Comparison of ENCODE assay signal across 19 cellular contexts in the genomic region with DNA sequence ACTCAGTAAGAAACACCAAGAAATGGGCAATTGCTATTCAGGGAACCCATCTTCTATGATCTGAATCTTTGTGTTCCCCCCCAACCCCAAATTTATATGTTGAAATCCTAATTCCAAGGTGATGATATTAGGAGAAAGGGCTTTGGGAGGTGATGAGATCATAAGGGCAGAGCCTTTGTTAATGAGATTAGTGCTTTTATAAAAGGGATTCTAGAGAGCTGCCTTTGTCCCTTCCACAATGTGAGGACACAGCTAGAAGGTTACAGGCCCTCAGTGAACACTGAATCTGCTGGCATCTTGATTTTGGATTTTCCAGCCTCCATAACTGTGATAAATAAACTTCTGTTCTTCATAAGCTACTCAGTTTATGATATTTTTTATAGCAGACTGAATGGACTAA.
A peak's percentile ranks its signal among the peaks of the same experiment; 100 is the strongest.
DNase-seq lines count a peak whose midpoint lies in the region; ATAC-seq and TF ChIP-seq lines count a peak whose summit lies in the region.
"Had no signal": no experiment of that assay in that cellular context is flagged by ENCODE, and none has a peak within 500 bp of the region (broad histone marks: within the 10 kb centered on the region; RNA-seq: fewer than 3 reads in every experiment).

No MANE protein-coding gene starts in this region.

- no peak overlapping the region for H3K4ac ChIP-seq in IMR-90 (ENCODE audit: low read depth, low read length)
- no peak overlapping the region for H3K4ac ChIP-seq in mesendoderm (ENCODE audit: low read depth, low read length)

- dilution Hi-C loops in IMR-90 (cut with HindIII; ENCODE audit: low sequenced_read_pairs, unreplicated experiment) = no loop called here

- H2AFZ ChIP-seq in GM23338 (no peak overlapping the region), IMR-90 (replicated peaks; ENCODE audit: low read length, poor library complexity) (no peak overlapping the region), osteoblast (ENCODE audit: low read length) (peak overlapping the region; percentile 24)

- no peaks in the 10 kb centered on the region for H3K27me3 Mint-ChIP-seq in GM23338 (ENCODE audit: insufficient read depth, low read depth, poor library complexity)
- H3K27me3 Mint-ChIP-seq: CD4-positive, alpha-beta memory T cell had no signal

- H4K5ac ChIP-seq in IMR-90 (ENCODE audit: low read depth, low read length) (peak overlapping the region; percentile 68; the same call in 1 of the 2 replicates), mesendoderm (ENCODE audit: low read length) (no peak overlapping the region)

- H3K9me3 Mint-ChIP-seq in GM23338 = no peaks in the 10 kb centered on the region
- H3K9me3 Mint-ChIP-seq: CD14-positive monocyte; CD4-positive, alpha-beta memory T cell; H9 had no signal

- no peak for DNase-seq in GM23338 (ENCODE audit: low spot score)
- DNase-seq in IMR-90 = no peak
- DNase-seq in mesendoderm = no peak
- DNase-seq in osteoblast (ENCODE audit: insufficient read length, low spot score, missing footprints) = no peak
- DNase-seq in NCI-H446 treated with DMSO at 0.1 percent for 48 hours (lab: John Stamatoyannopoulos, UW) = no peak
- no peak for DNase-seq in MV-4-11 (lab: John Stamatoyannopoulos, UW)
- DNase-seq: 8988T; CD4-positive, alpha-beta memory T cell; DMS 273 treated with DMSO at 0.1 percent for 48 hours; DMS53; DND-41; EL; H9 had no signal

- no peaks in the 10 kb centered on the region for H3K36me3 Mint-ChIP-seq in GM23338 (ENCODE audit: low read depth)
- H3K36me3 Mint-ChIP-seq: CD14-positive monocyte; CD4-positive, alpha-beta memory T cell had no signal

- H3K4me1 Mint-ChIP-seq in GM23338 = peaks cover 15% of the 10 kb centered on the region
- H3K4me1 Mint-ChIP-seq: CD14-positive monocyte had no signal

- no peak overlapping the region for H2AK5ac ChIP-seq in IMR-90 (ENCODE audit: low read depth, low read length)
- no peak overlapping the region for H2AK5ac ChIP-seq in mesendoderm (ENCODE audit: low read length)

- H3K27ac ChIP-seq in GM23338 (ENCODE audit: low read depth) = no peak overlapping the region
- H3K27ac ChIP-seq in IMR-90 (ENCODE audit: insufficient read depth, low read length) = no peak overlapping the region
- H3K27ac ChIP-seq in mesendoderm (ENCODE audit: low read depth, low read length) = no peak overlapping the region
- no peak overlapping the region for H3K27ac ChIP-seq in osteoblast (ENCODE audit: low read depth, low read length)
- H3K27ac ChIP-seq: BLaER1, HL-60 had no signal

- peak overlapping the region; percentile 52; the same call in 1 of the 2 replicates for H3K18ac ChIP-seq in IMR-90 (ENCODE audit: low read depth, low read length)
- H3K18ac ChIP-seq in mesendoderm (ENCODE audit: low read length) = no peak overlapping the region

- TF ChIP-seq POLR2A in IMR-90 (IDR thresholded peaks at IDR 0.05; ENCODE audit: low read depth, low read length) = no peak

- H3K4me3 ChIP-seq in GM23338 (no peak overlapping the region), IMR-90 (ENCODE audit: insufficient read depth, low read depth, low read length) (no peak overlapping the region), mesendoderm (ENCODE audit: low read length) (no peak overlapping the region), osteoblast (ENCODE audit: insufficient read depth, low read length) (no peak overlapping the region)
- H3K4me3 ChIP-seq: BLaER1, GM12878 had no signal

- CTCF ChIA-PET in IMR-90 (lab: Yijun Ruan, JAX) = interaction anchor here (0.6 to 1.1 kb wide), 2 partner anchors 12 to 428 kb away, joined by 3 to 4 read pairs; no protein-coding TSS in a partner anchor

- peaks cover 3% of the 10 kb centered on the region for H3K9me2 ChIP-seq in GM23338 (ENCODE audit: insufficient read depth)

- in situ Hi-C loops in IMR-90 (cut with MboI; ENCODE audit: low sequenced_read_pairs) = no loop called here

- no peak overlapping the region for H4K91ac ChIP-seq in IMR-90 (ENCODE audit: insufficient read depth, low read depth, low read length)

- H3K79me1 ChIP-seq in IMR-90 (ENCODE audit: low read depth in 1 of 2, low read length in 2 of 2) = no peaks in the 10 kb centered on the region
- H3K79me1 ChIP-seq in mesendoderm (ENCODE audit: low read length) = no peaks in the 10 kb centered on the region

- no peak for TF ChIP-seq RAD21 in IMR-90 (IDR thresholded peaks at IDR 0.05; ENCODE audit: low read length)

- H3K4me1 ChIP-seq in GM23338 (ENCODE audit: insufficient read depth) (peaks cover 40% of the 10 kb centered on the region), IMR-90 (ENCODE audit: control insufficient read depth, insufficient read depth, low read length) (no peaks in the 10 kb centered on the region; the same call in 1 of the 2 replicates), mesendoderm (ENCODE audit: control insufficient read depth, low read depth, low read length) (no peaks in the 10 kb centered on the region), osteoblast (ENCODE audit: insufficient read depth, low read length) (peaks cover 6% of the 10 kb centered on the region)
- H3K4me1 ChIP-seq: BLaER1 had no signal

- TF ChIP-seq CTCF in GM23338 (conservative IDR thresholded peaks at IDR 0.05; ENCODE audit: low read depth in 2 of 2) = no peak
- no peak for TF ChIP-seq CTCF in IMR-90 (conservative IDR thresholded peaks at IDR 0.05; ENCODE audit: low read depth, low read length)
- TF ChIP-seq CTCF in osteoblast (IDR thresholded peaks at IDR 0.05; ENCODE audit: extremely low read depth, low read depth, low read length) = no peak

- H3K9me3 ChIP-seq in IMR-90 (ENCODE audit: control insufficient read depth, insufficient read depth, low read length) (no peaks in the 10 kb centered on the region), osteoblast (ENCODE audit: low read depth, low read length) (no peaks in the 10 kb centered on the region)
- H3K9me3 ChIP-seq: BLaER1 had no signal

- no peak overlapping the region for H2BK5ac ChIP-seq in IMR-90 (ENCODE audit: low read depth, low read length, poor library complexity, severe bottlenecking)
- no peak overlapping the region for H2BK5ac ChIP-seq in mesendoderm (ENCODE audit: low read length)

- H3K14ac ChIP-seq in IMR-90 (replicated peaks; ENCODE audit: low read depth, low read length) = no peak overlapping the region

- H3K27me3 ChIP-seq in GM23338 (ENCODE audit: insufficient read depth) (no peaks in the 10 kb centered on the region), IMR-90 (ENCODE audit: control insufficient read depth, insufficient read depth, low read length) (no peaks in the 10 kb centered on the region), mesendoderm (ENCODE audit: insufficient read depth, low read length, poor library complexity) (no peaks in the 10 kb centered on the region), osteoblast (ENCODE audit: insufficient read depth, low read length) (no peaks in the 10 kb centered on the region)
- H3K27me3 ChIP-seq: BLaER1 had no signal

- no peak overlapping the region for H4K8ac ChIP-seq in IMR-90 (ENCODE audit: low read depth in 2 of 2, low read length in 2 of 2)
- peak overlapping the region; percentile 56 for H4K8ac ChIP-seq in mesendoderm (ENCODE audit: low read depth, low read length)

- H3K9ac ChIP-seq in IMR-90 (ENCODE audit: low read depth, low read length) (no peak overlapping the region), mesendoderm (ENCODE audit: low read length) (no peak overlapping the region)
- H3K9ac ChIP-seq: BLaER1 had no signal

- ATAC-seq in GM23338 (peak; percentile 53; the same call in 2 of the 3 replicates), IMR-90 (ENCODE audit: low read depth) (no peak), HG02840 (IDR thresholded peaks at IDR 0.05; ENCODE audit: low FRiP score, unreplicated experiment) (no peak)
- ATAC-seq: GM12878, HepG2 had no signal

- H2BK120ac ChIP-seq in IMR-90 (ENCODE audit: low read depth, low read length) (no peak overlapping the region), mesendoderm (ENCODE audit: low read depth, low read length) (no peak overlapping the region)

- intact Hi-C loops in IMR-90 (cut with micrococcal nuclease) = no loop called here

- no peak overlapping the region for H2AK9ac ChIP-seq in IMR-90 (replicated peaks; ENCODE audit: low read depth, low read length, poor library complexity)

- no peak overlapping the region for H3K27ac Mint-ChIP-seq in GM23338
- H3K27ac Mint-ChIP-seq: CD14-positive monocyte; CD4-positive, alpha-beta memory T cell; H9 had no signal

- H4K20me1 ChIP-seq in GM23338 (replicated peaks; ENCODE audit: insufficient read depth) = no peaks in the 10 kb centered on the region
- H4K20me1 ChIP-seq in IMR-90 (ENCODE audit: insufficient read depth, low read length) = no peaks in the 10 kb centered on the region
- H4K20me1 ChIP-seq in osteoblast (ENCODE audit: insufficient read depth, low read length) = no peaks in the 10 kb centered on the region
- H4K20me1 ChIP-seq: BLaER1 had no signal

- H3F3A ChIP-seq in GM23338 (replicated peaks; ENCODE audit: low read depth) = no peaks in the 10 kb centered on the region; the same call in 1 of the 2 replicates

- no TSS peak for BruUV-seq in IMR-90 (replicated peaks; lab: Mats Ljungman, UMichigan)

- H3K4me3 Mint-ChIP-seq in GM23338 = no peak overlapping the region
- H3K4me3 Mint-ChIP-seq: CD14-positive monocyte; CD4-positive, alpha-beta memory T cell; H9 had no signal

- POLR2A ChIA-PET in IMR-90 (lab: Charles Lee; ENCODE audit: unreplicated experiment) = no interaction called here

- H3K36me3 ChIP-seq in GM23338 (ENCODE audit: insufficient read depth) (no peaks in the 10 kb centered on the region), IMR-90 (ENCODE audit: control insufficient read depth, insufficient read depth, low read length) (no peaks in the 10 kb centered on the region), mesendoderm (ENCODE audit: control insufficient read depth, insufficient read depth, low read length) (no peaks in the 10 kb centered on the region), osteoblast (ENCODE audit: insufficient read depth, low read length) (no peaks in the 10 kb centered on the region)
- H3K36me3 ChIP-seq: BLaER1 had no signal

- H3K56ac ChIP-seq in IMR-90 (ENCODE audit: extremely low read depth, insufficient read depth, low read length) = no peak overlapping the region
- no peak overlapping the region for H3K56ac ChIP-seq in mesendoderm (ENCODE audit: low read length)

- no peak overlapping the region for H2BK20ac ChIP-seq in IMR-90 (ENCODE audit: low read depth, low read length)

- peaks cover 6% of the 10 kb centered on the region for H3K9me1 ChIP-seq in IMR-90 (ENCODE audit: insufficient read depth, low read length)

- H3K4me2 ChIP-seq in GM23338 (no peak overlapping the region), IMR-90 (ENCODE audit: low read depth, low read length) (no peak overlapping the region), mesendoderm (ENCODE audit: low read length) (no peak overlapping the region), osteoblast (ENCODE audit: insufficient read depth, low read length) (no peak overlapping the region)
- H3K4me2 ChIP-seq: BLaER1 had no signal

- H3K23ac ChIP-seq in IMR-90 (ENCODE audit: low read depth, low read length) (no peak overlapping the region), mesendoderm (ENCODE audit: low read length) (no peak overlapping the region)

- no peak overlapping the region for H2BK15ac ChIP-seq in IMR-90 (ENCODE audit: low read depth, low read length)
- H2BK15ac ChIP-seq in mesendoderm (replicated peaks; ENCODE audit: low read depth) = no peak overlapping the region

- no peaks in the 10 kb centered on the region for H3K79me2 ChIP-seq in GM23338 (replicated peaks; ENCODE audit: insufficient read depth)
- H3K79me2 ChIP-seq in mesendoderm (ENCODE audit: control insufficient read depth, insufficient read depth, low read length) = no peaks in the 10 kb centered on the region
- no peaks in the 10 kb centered on the region for H3K79me2 ChIP-seq in osteoblast (ENCODE audit: insufficient read depth, low read length)
